ENCODE assay signal across 9 cellular contexts in genomic region chr4:88822034-88822433, GRCh38.
DNase-seq lines count a peak whose midpoint lies in the region; ATAC-seq and TF ChIP-seq lines count a peak whose summit lies in the region.
"Had no signal": no experiment of that assay in that cellular context is flagged by ENCODE, and none has a peak within 500 bp of the region (broad histone marks: within the 10 kb centered on the region; RNA-seq: fewer than 3 reads in every experiment).

No MANE protein-coding gene starts in this region.

- H3K4me3 Mint-ChIP-seq in HFFc6 (peak overlapping the region; percentile 92), glutamatergic neuron (ENCODE audit: unreplicated experiment) (peak overlapping the region; percentile 92)
- H3K4me3 Mint-ChIP-seq in activated T-helper 2 cell treated with anti-CD3 and anti-CD28 coated beads, Interferon-gamma antibody, Interleukin-2, Interleukin-4, amounts not matched to agents 10 μg/mL and 5 μg/mL and 100 μg/mL, durations not matched to agents 14 hours and 24 hours and 36 hours (ENCODE audit: low read depth) = peak overlapping the region; percentile 91

- no peaks in the 10 kb centered on the region; the same call in 1 of the 2 replicates for H3K27me3 Mint-ChIP-seq in HFFc6 (ENCODE audit: insufficient read depth)
- H3K27me3 Mint-ChIP-seq in activated T-helper 2 cell treated with anti-CD3 and anti-CD28 coated beads, Interferon-gamma antibody, Interleukin-2, Interleukin-4, amounts not matched to agents 10 μg/mL and 5 μg/mL and 100 μg/mL, durations not matched to agents 14 hours and 24 hours and 36 hours (ENCODE audit: low read depth) = peaks cover 1% of the 10 kb centered on the region
- H3K27me3 Mint-ChIP-seq in glutamatergic neuron (ENCODE audit: unreplicated experiment) = no peaks in the 10 kb centered on the region

- H3K27ac Mint-ChIP-seq in HFFc6 (peak overlapping the region; percentile 98; the same call in 1 of the 2 replicates), glutamatergic neuron (ENCODE audit: unreplicated experiment) (peak overlapping the region; percentile 96)
- H3K27ac Mint-ChIP-seq in activated T-helper 2 cell treated with anti-CD3 and anti-CD28 coated beads, Interferon-gamma antibody, Interleukin-2, Interleukin-4, amounts not matched to agents 10 μg/mL and 5 μg/mL and 100 μg/mL, durations not matched to agents 14 hours and 24 hours and 36 hours = no peak overlapping the region

- peak overlapping the region in 3 of 7 experiments; percentile 33 to 53 (median 47) for H3K4me3 ChIP-seq in skin epidermis

- H3K4me1 Mint-ChIP-seq in HFFc6 (ENCODE audit: low read depth) = peaks cover 58% of the 10 kb centered on the region
- peaks cover 42% of the 10 kb centered on the region for H3K4me1 Mint-ChIP-seq in activated T-helper 2 cell treated with anti-CD3 and anti-CD28 coated beads, Interferon-gamma antibody, Interleukin-2, Interleukin-4, amounts not matched to agents 10 μg/mL and 5 μg/mL and 100 μg/mL, durations not matched to agents 14 hours and 24 hours and 36 hours (ENCODE audit: low read depth)
- H3K4me1 Mint-ChIP-seq in glutamatergic neuron (ENCODE audit: low read depth, unreplicated experiment) = peaks cover 33% of the 10 kb centered on the region

- peak overlapping the region in 15 of 21 experiments; percentile 18 to 92 (median 81) for H3K27ac ChIP-seq in skin epidermis

- TF ChIP-seq CTCF in HFFc6 (IDR thresholded peaks at IDR 0.05) = no peak
- no peak for TF ChIP-seq CTCF in glutamatergic neuron (IDR thresholded peaks at IDR 0.05; ENCODE audit: partially characterized antibody, unreplicated experiment)

- intact Hi-C loops in activated T-helper 2 cell treated with anti-CD3 and anti-CD28 coated beads, Interferon-gamma antibody, Interleukin-2, Interleukin-4, amounts not matched to agents 10 μg/mL and 5 μg/mL and 100 μg/mL, durations not matched to agents 14 hours and 24 hours and 36 hours (cut with micrococcal nuclease) = loop anchor here (2.0 to 10.0 kb wide), 5 partner anchors 19 to 300 kb away; partner anchors contain the start of genes HERC3 and PYURF

- ATAC-seq in GM21390 (IDR thresholded peaks at IDR 0.05; ENCODE audit: unreplicated experiment) = no peak

- H3K36me3 Mint-ChIP-seq in HFFc6 (ENCODE audit: low read depth) = no peaks in the 10 kb centered on the region
- H3K36me3 Mint-ChIP-seq in activated T-helper 2 cell treated with anti-CD3 and anti-CD28 coated beads, Interferon-gamma antibody, Interleukin-2, Interleukin-4, amounts not matched to agents 10 μg/mL and 5 μg/mL and 100 μg/mL, durations not matched to agents 14 hours and 24 hours and 36 hours (ENCODE audit: low read depth) = no peaks in the 10 kb centered on the region
- no peaks in the 10 kb centered on the region for H3K36me3 Mint-ChIP-seq in glutamatergic neuron (ENCODE audit: unreplicated experiment)

- DNase-seq in HFFc6 = no peak
- DNase-seq in activated T-helper 2 cell treated with anti-CD3 and anti-CD28 coated beads, Interferon-gamma antibody, Interleukin-2, Interleukin-4, amounts not matched to agents 10 μg/mL and 5 μg/mL and 100 μg/mL, durations not matched to agents 14 hours and 24 hours and 36 hours (ENCODE audit: low spot score) = no peak
- DNase-seq in glutamatergic neuron = no peak
- DNase-seq in NCI-H146 treated with DMSO at 0.1 percent for 48 hours (lab: John Stamatoyannopoulos, UW; ENCODE audit: unreplicated experiment) = no peak
- no peak for DNase-seq in effector CD8-positive, alpha-beta T cell (lab: John Stamatoyannopoulos, UW)
- DNase-seq in glomerular visceral epithelial cell (ENCODE audit: extremely low spot score) = no peak
- DNase-seq: MG63 had no signal

- H3K9me3 Mint-ChIP-seq in HFFc6 = no peaks in the 10 kb centered on the region
- no peaks in the 10 kb centered on the region for H3K9me3 Mint-ChIP-seq in activated T-helper 2 cell treated with anti-CD3 and anti-CD28 coated beads, Interferon-gamma antibody, Interleukin-2, Interleukin-4, amounts not matched to agents 10 μg/mL and 5 μg/mL and 100 μg/mL, durations not matched to agents 14 hours and 24 hours and 36 hours
- H3K9me3 Mint-ChIP-seq in glutamatergic neuron (ENCODE audit: unreplicated experiment) = peaks cover 2% of the 10 kb centered on the region
